13 cellular contexts compared by ENCODE assay signal in genomic region chr2:109134741-109135571, GRCh38. TPM values are rescaled to one million over a fixed set of nuclear protein-coding genes. Genes with fewer than 3 reads are reported as not detected.
A peak's percentile ranks its signal among the peaks of the same experiment; 100 is the strongest.
DNase-seq lines count a peak whose midpoint lies in the region; ATAC-seq and TF ChIP-seq lines count a peak whose summit lies in the region.
"Had no signal": no experiment of that assay in that cellular context is flagged by ENCODE, and none has a peak within 500 bp of the region (broad histone marks: within the 10 kb centered on the region; RNA-seq: fewer than 3 reads in every experiment).

No MANE protein-coding gene starts in this region.

- H3K36me3 ChIP-seq in DND-41 (ENCODE audit: insufficient read depth, low read length) (no peaks in the 10 kb centered on the region), mesendoderm (ENCODE audit: control insufficient read depth, insufficient read depth, low read length) (no peaks in the 10 kb centered on the region), upper lobe of right lung (no peaks in the 10 kb centered on the region)
- H3K36me3 ChIP-seq: lower lobe of right lung, tibial artery had no signal

- H3K9ac ChIP-seq in DND-41 (ENCODE audit: low read depth, low read length) (no peak overlapping the region), mesendoderm (ENCODE audit: low read length) (no peak overlapping the region)

- H3K9me3 ChIP-seq in DND-41 (ENCODE audit: insufficient read depth, low read length, severe bottlenecking), result no peaks in the 10 kb centered on the region
- no peaks in the 10 kb centered on the region for H3K9me3 ChIP-seq in upper lobe of right lung
- H3K9me3 ChIP-seq: lower lobe of right lung, tibial artery had no signal

- H3K4me1 ChIP-seq in DND-41 (ENCODE audit: insufficient read depth, low read length) (no peaks in the 10 kb centered on the region), mesendoderm (ENCODE audit: control insufficient read depth, low read depth, low read length) (no peaks in the 10 kb centered on the region), upper lobe of right lung (peaks cover 3% of the 10 kb centered on the region)

- no CpG with 5 or more reads among the region's 15 CpGs for WGBS in mesendoderm (ENCODE audit: extremely low coverage, insufficient coverage, low lambda C conversion rate)

- H2BK5ac ChIP-seq in mesendoderm (ENCODE audit: low read length), result no peak overlapping the region

- H2AK5ac ChIP-seq in mesendoderm (ENCODE audit: low read length), result no peak overlapping the region

- H3K4me3 ChIP-seq in DND-41 (ENCODE audit: low read depth in 1 of 2, low read length in 2 of 2) (no peak overlapping the region), mesendoderm (ENCODE audit: low read length) (no peak overlapping the region), upper lobe of right lung (no peak overlapping the region)
- H3K4me3 ChIP-seq: lower lobe of right lung, tibial artery had no signal

- H3K4me2 ChIP-seq in DND-41 (ENCODE audit: insufficient read depth, low read length), result no peak overlapping the region
- no peak overlapping the region for H3K4me2 ChIP-seq in mesendoderm (ENCODE audit: low read length)

- no peak overlapping the region for H3K27ac ChIP-seq in DND-41 (ENCODE audit: low read length)
- H3K27ac ChIP-seq in mesendoderm (ENCODE audit: low read depth, low read length), result no peak overlapping the region
- no peak overlapping the region for H3K27ac ChIP-seq in upper lobe of right lung
- H3K27ac ChIP-seq: lower lobe of right lung, tibial artery had no signal

- no peak overlapping the region for H3K4ac ChIP-seq in mesendoderm (ENCODE audit: low read depth, low read length)

- H3K23ac ChIP-seq in mesendoderm (ENCODE audit: low read length), result no peak overlapping the region

- H3K79me1 ChIP-seq in mesendoderm (ENCODE audit: low read length), result no peaks in the 10 kb centered on the region

- no peak overlapping the region for H3K56ac ChIP-seq in mesendoderm (ENCODE audit: low read length)

- H4K5ac ChIP-seq in mesendoderm (ENCODE audit: low read length), result no peak overlapping the region

- no peak overlapping the region for H2AFZ ChIP-seq in DND-41 (ENCODE audit: low read depth, low read length)

- H3K79me2 ChIP-seq in DND-41 (ENCODE audit: insufficient read depth, low read length) (no peaks in the 10 kb centered on the region), mesendoderm (ENCODE audit: control insufficient read depth, insufficient read depth, low read length) (no peaks in the 10 kb centered on the region)

- TF ChIP-seq CTCF in DND-41 (IDR thresholded peaks at IDR 0.05; ENCODE audit: borderline replicate concordance, extremely low read depth, low read length, poor library complexity, severe bottlenecking) (no peak), upper lobe of right lung (IDR thresholded peaks at IDR 0.05) (no peak)

- H3K27me3 ChIP-seq in DND-41 (ENCODE audit: insufficient read depth, low read length, poor library complexity) (peaks cover 46% of the 10 kb centered on the region), mesendoderm (ENCODE audit: insufficient read depth, low read length, poor library complexity) (peaks cover under 1% of the 10 kb centered on the region), upper lobe of right lung (no peaks in the 10 kb centered on the region)
- H3K27me3 ChIP-seq: tibial artery had no signal

- ATAC-seq in DND-41 (ENCODE audit: insufficient read depth, low read depth) (peak; percentile 68), GM19438 (IDR thresholded peaks at IDR 0.05; ENCODE audit: low read depth, unreplicated experiment) (peak; percentile 85), HG03457 (IDR thresholded peaks at IDR 0.05; ENCODE audit: unreplicated experiment) (peak; percentile 66), HG02759 (IDR thresholded peaks at IDR 0.05; ENCODE audit: unreplicated experiment) (no peak), HG03520 (IDR thresholded peaks at IDR 0.05; ENCODE audit: unreplicated experiment) (no peak), upper lobe of right lung (no peak)
- ATAC-seq: activated naive CD8-positive, alpha-beta T cell treated with anti-CD3 and anti-CD28 coated beads, Interleukin-2, amount 50 U/mL, for 24 hours; lower lobe of right lung had no signal

- no peak overlapping the region for H2BK15ac ChIP-seq in mesendoderm (replicated peaks; ENCODE audit: low read depth)

- intact Hi-C loops in upper lobe of right lung (cut with DNase I), result no loop called here

- no peak overlapping the region for H4K8ac ChIP-seq in mesendoderm (ENCODE audit: low read depth, low read length)

- H3K18ac ChIP-seq in mesendoderm (ENCODE audit: low read length), result no peak overlapping the region

- H2BK120ac ChIP-seq in mesendoderm (ENCODE audit: low read depth, low read length), result no peak overlapping the region

- DNase-seq in DND-41 (peak; percentile 17), mesendoderm (peak; percentile 90), GM03348 (ENCODE audit: low spot score) (no peak), upper lobe of right lung (no peak)
- DNase-seq: activated CD4-positive, alpha-beta memory T cell treated with anti-CD3 and anti-CD28 coated beads for 36 hours; activated naive CD8-positive, alpha-beta T cell treated with anti-CD3 and anti-CD28 coated beads, Interleukin-2, amount 50 U/mL, for 24 hours; lower lobe of right lung; NCI-H748 treated with DMSO at 0.1 percent for 48 hours had no signal

- H4K20me1 ChIP-seq in DND-41 (ENCODE audit: insufficient read depth, low read length), result peaks cover 3% of the 10 kb centered on the region; the same call in 1 of the 2 replicates

RNA-seq across cellular contexts. Expression of gene SH3RF3, which starts 6.0 kb away (rescaled TPM):
- 1.1 TPM for polyA plus RNA-seq in mesendoderm (2013, experiment 1 of 2)
- 1.1 TPM for polyA plus RNA-seq in mesendoderm (2013, experiment 2 of 2)
- total RNA-seq in upper lobe of right lung, result 7.4 TPM

Comparison
In these comparisons a context has a peak if more than half of its experiments do, and no peak if none do; other contexts are left out.
1. ATAC-seq: peak in DND-41 (single experiment), GM19438 (single experiment) and HG03457 (single experiment); none in HG02759 (single experiment), HG03520 (single experiment) and upper lobe of right lung (single experiment).
2. DNase-seq: peak in DND-41 (single experiment) and mesendoderm (single experiment); none in GM03348 (single experiment) and upper lobe of right lung (single experiment).